28 cellular contexts compared by ENCODE assay signal in genomic region chr11:95284057-95285052, GRCh38. TPM values are rescaled to one million over a fixed set of nuclear protein-coding genes. Genes with fewer than 3 reads are reported as not detected.
DNase-seq lines count a peak whose midpoint lies in the region; FAIRE-seq and TF ChIP-seq lines count a peak whose summit lies in the region.
"Had no signal": no experiment of that assay in that cellular context is flagged by ENCODE, and none has a peak within 500 bp of the region (broad histone marks: within the 10 kb centered on the region; RNA-seq: fewer than 3 reads in every experiment).

No MANE protein-coding gene starts in this region.

- no CpG with 5 or more reads among the region's 4 CpGs for WGBS in neuronal stem cell (ENCODE audit: extremely low coverage in 2 of 2, insufficient read length in 2 of 2, insufficient replicate concordance in 1 of 2), 2 donors

- no peak overlapping the region for H2BK120ac ChIP-seq in neuronal stem cell (ENCODE audit: low read depth, low read length)

- H2AFZ ChIP-seq in neuronal stem cell (ENCODE audit: low read length) = no peak overlapping the region

- H3K27ac ChIP-seq in neuronal stem cell (replicated peaks; ENCODE audit: low read length) = no peak overlapping the region
- H3K27ac ChIP-seq: ascending aorta, BLaER1, lower lobe of right lung, Peyer's patch, tibial artery had no signal

- H3K4ac ChIP-seq in neuronal stem cell (ENCODE audit: low read length) = no peak overlapping the region

- no peak overlapping the region for H2BK5ac ChIP-seq in neuronal stem cell (ENCODE audit: low read length)

- H3K36me3 ChIP-seq in neuronal stem cell (replicated peaks in 1 of 2; ENCODE audit: control insufficient read depth in 2 of 2, insufficient read depth in 2 of 2, low read length in 2 of 2) = no peaks in the 10 kb centered on the region
- H3K36me3 ChIP-seq: ascending aorta, BLaER1, lower lobe of right lung, Peyer's patch, tibial artery had no signal

- no peak overlapping the region for H3K18ac ChIP-seq in neuronal stem cell (ENCODE audit: low read length)

- TF ChIP-seq POLR2A in GM12892 (IDR thresholded peaks at IDR 0.05; ENCODE audit: low read depth, low read length) = no peak

- H3K4me3 ChIP-seq in neuronal stem cell (ENCODE audit: low read length in 2 of 2) = no peak overlapping the region
- H3K4me3 ChIP-seq: ascending aorta, BLaER1, lower lobe of right lung, mucosa of descending colon, Peyer's patch, tibial artery had no signal

- H2AK5ac ChIP-seq in neuronal stem cell (ENCODE audit: low read depth, low read length) = no peak overlapping the region

- no peaks in the 10 kb centered on the region for H3K9me3 ChIP-seq in neuronal stem cell (replicated peaks in 1 of 2; ENCODE audit: control insufficient read depth in 2 of 2, insufficient read depth in 1 of 2, low read depth in 1 of 2, low read length in 2 of 2)
- H3K9me3 ChIP-seq: ascending aorta, BLaER1, lower lobe of right lung, mucosa of descending colon, Peyer's patch, tibial artery had no signal

- H3K23ac ChIP-seq in neuronal stem cell (ENCODE audit: low read depth, low read length, poor library complexity) = no peak overlapping the region

- H4K91ac ChIP-seq in neuronal stem cell (ENCODE audit: low read depth, low read length, poor library complexity) = no peak overlapping the region

- no peaks in the 10 kb centered on the region for H3K79me1 ChIP-seq in neuronal stem cell (ENCODE audit: low read depth, low read length)

- no peak overlapping the region for H4K8ac ChIP-seq in neuronal stem cell (ENCODE audit: low read depth, low read length)

- peaks cover 0 to 1% (median 0%) of the 10 kb centered on the region in 3 experiments for H3K27me3 ChIP-seq in neuronal stem cell (ENCODE audit: control insufficient read depth in 3 of 3, insufficient read depth in 3 of 3, low read depth in 1 of 3, low read length in 3 of 3)
- H3K27me3 ChIP-seq: ascending aorta, BLaER1, Peyer's patch, tibial artery had no signal

- peak overlapping the region; percentile 24 for H2BK15ac ChIP-seq in neuronal stem cell (ENCODE audit: low read length)

- no peak overlapping the region for H2BK12ac ChIP-seq in neuronal stem cell (ENCODE audit: low read length)

- H3K4me2 ChIP-seq in neuronal stem cell (ENCODE audit: insufficient read depth, low read length, poor library complexity, severe bottlenecking) = no peak overlapping the region
- H3K4me2 ChIP-seq: BLaER1 had no signal

- DNase-seq in Ammon's horn (ENCODE audit: low spot score) (peak; percentile 45), GM12892 (ENCODE audit: insufficient read length) (no peak), astrocyte of the hippocampus (ENCODE audit: low read depth, low spot score) (peak; percentile 36), neuronal stem cell (ENCODE audit: low spot score) (no peak), ecto neural progenitor cell (ENCODE audit: low spot score) (no peak), mesenteric fat pad (ENCODE audit: low spot score) (no peak)
- DNase-seq in activated CD8-positive, alpha-beta memory T cell treated with anti-CD3 and anti-CD28 coated beads for 24 hours = no peak
- DNase-seq: activated CD4-positive, CD25-positive, alpha-beta regulatory T cell treated with anti-CD3 and anti-CD28 coated beads, Interleukin-2, amount 50 U/mL, for 72 hours; activated CD8-positive, alpha-beta T cell treated with anti-CD3 and anti-CD28 coated beads, Interleukin-2, amount 10 ng/mL, durations not matched to agents 7 days and 5 days; activated gamma-delta T cell; central memory CD4-positive, alpha-beta T cell; cortex of kidney; hippocampal formation; Kasumi-1; lower lobe of right lung; mucosa of descending colon; natural killer cell; NCI-H1417; NCI-H2029; NCI-H524 treated with DMSO at 0.1 percent for 48 hours; Peyer's patch; SHP77; stimulated activated CD4-positive, alpha-beta T cell treated with anti-CD3 and anti-CD28 coated beads, Interleukin-2, amount 100 ng/mL, for 24 hours; tibial artery had no signal

- H3K4me1 ChIP-seq in neuronal stem cell (ENCODE audit: control insufficient read depth in 2 of 2, insufficient read depth in 1 of 2, low read depth in 1 of 2, low read length in 2 of 2) = peaks cover 2 to 5% of the 10 kb centered on the region in 2 donors
- H3K4me1 ChIP-seq: BLaER1 had no signal

- H3K14ac ChIP-seq in neuronal stem cell (ENCODE audit: low read length) = no peak overlapping the region

- FAIRE-seq in GM12892 (lab: Jason Lieb, UNC) = peak; percentile 17
- FAIRE-seq: endometrium, HepG2 had no signal

- H3K9ac ChIP-seq in neuronal stem cell (ENCODE audit: low read depth, low read length, poor library complexity) = no peak overlapping the region
- H3K9ac ChIP-seq: BLaER1 had no signal

RNA-seq across cellular contexts. Expression of gene SESN3, which starts 53.4 kb away (rescaled TPM):
- polyA plus RNA-seq in GM12892 (2012; ENCODE audit: missing spikeins) = 2.6 TPM
- 56.5 TPM for polyA plus RNA-seq in neuronal stem cell (2013, experiment 1 of 2)
- polyA plus RNA-seq in neuronal stem cell (2013, experiment 2 of 2) = 58.6 TPM
- 19.5 TPM for total RNA-seq in mesenteric fat pad

Comparison
In these comparisons a context has a peak if more than half of its experiments do, and no peak if none do; other contexts are left out.
1. DNase-seq: peak in Ammon's horn (single experiment) and astrocyte of the hippocampus (single experiment); none in GM12892 (single experiment), neuronal stem cell (single experiment), ecto neural progenitor cell (single experiment), mesenteric fat pad (single experiment) and activated CD8-positive, alpha-beta memory T cell treated with anti-CD3 and anti-CD28 coated beads for 24 hours (single experiment).